Comparison of ENCODE assay signal across 26 cellular contexts in the genomic region with DNA sequence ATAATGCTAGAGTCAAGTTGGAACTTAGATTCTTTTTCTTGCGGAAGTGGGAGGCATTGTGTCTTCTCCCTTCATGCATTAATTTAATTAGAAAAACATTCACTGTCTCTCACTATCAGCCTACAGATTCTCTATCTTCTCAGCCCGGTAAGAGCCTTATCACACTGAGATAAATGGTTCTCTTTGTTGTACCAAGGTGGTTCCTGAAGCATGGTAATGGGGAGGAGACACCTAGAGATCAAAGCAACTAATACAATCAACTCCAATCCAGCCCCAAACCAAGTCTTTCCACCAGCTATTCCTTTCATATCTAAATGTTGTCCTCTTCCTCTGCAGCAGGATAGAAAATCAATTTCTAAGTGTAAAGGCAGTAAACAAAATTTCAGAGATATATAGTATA.
"Had no signal": no experiment of that assay in that cellular context is flagged by ENCODE, and none has a peak within 500 bp of the region (broad histone marks: within the 10 kb centered on the region; RNA-seq: fewer than 3 reads in every experiment).

No MANE protein-coding gene starts in this region.

- H3K9me3 ChIP-seq: esophagus squamous epithelium, gastroesophageal sphincter had no signal

- H3K27me3 ChIP-seq: brain microvascular endothelial cell had no signal

- H3K27ac ChIP-seq: brain microvascular endothelial cell, coronary artery, epithelial cell of prostate, esophagus squamous epithelium, gastroesophageal sphincter had no signal

- DNase-seq: activated CD4-positive, alpha-beta T cell treated with anti-CD3 and anti-CD28 coated beads for 48 hours; activated CD4-positive, alpha-beta T cell treated with anti-CD3 and anti-CD28 coated beads, Interleukin-2, amount 50 U/mL, for 1 hour; activated CD4-positive, alpha-beta T cell treated with anti-CD3 and anti-CD28 coated beads, Interleukin-2, amount 50 U/mL, for 48 hours; activated CD8-positive, alpha-beta memory T cell treated with anti-CD3 and anti-CD28 coated beads for 24 hours; activated CD8-positive, alpha-beta T cell treated with anti-CD3 and anti-CD28 coated beads for 36 hours; activated effector memory CD4-positive, alpha-beta T cell treated with Interleukin-2 at 50 U/mL for 16 hours; activated gamma-delta T cell treated with Interleukin-2 at 50 U/mL for 16 hours; activated naive CD4-positive, alpha-beta T cell treated with anti-CD3 and anti-CD28 coated beads, Interleukin-2, amount 50 U/mL, for 16 hours; activated naive CD4-positive, alpha-beta T cell treated with Interleukin-2 at 50 U/mL for 16 hours; activated T-cell treated with anti-CD3 and anti-CD28 coated beads, Interleukin-2, amount 50 U/mL, for 4 hours; amniotic stem cell; anterior cingulate cortex; brain microvascular endothelial cell; dermis blood vessel endothelial cell; effector CD4-positive, alpha-beta T cell; effector memory CD8-positive, alpha-beta T cell; esophagus squamous epithelium; foreskin melanocyte; hippocampal formation; T-helper 2 cell had no signal

- H3K27ac Mint-ChIP-seq: activated CD8-positive, alpha-beta T cell treated with anti-CD3 and anti-CD28 coated beads for 36 hours; activated naive CD8-positive, alpha-beta T cell; activated T-helper 17 cell treated with anti-CD3 and anti-CD28 coated beads, Interleukin-2, amount 50 U/mL, for 72 hours; effector memory CD8-positive, alpha-beta T cell had no signal

- H3K4me3 Mint-ChIP-seq: activated CD8-positive, alpha-beta T cell treated with anti-CD3 and anti-CD28 coated beads for 36 hours; activated naive CD8-positive, alpha-beta T cell; activated T-cell treated with anti-CD3 and anti-CD28 coated beads, Interleukin-2, amount 50 U/mL, for 4 hours; activated T-helper 17 cell treated with anti-CD3 and anti-CD28 coated beads, Interleukin-2, amount 50 U/mL, for 72 hours; central memory CD8-positive, alpha-beta T cell; effector memory CD8-positive, alpha-beta T cell had no signal

- ATAC-seq: activated CD8-positive, alpha-beta T cell treated with anti-CD3 and anti-CD28 coated beads for 36 hours; activated T-cell treated with anti-CD3 and anti-CD28 coated beads, Interleukin-2, amount 50 U/mL, for 4 hours; activated T-helper 17 cell treated with anti-CD3 and anti-CD28 coated beads, Interleukin-2, amount 50 U/mL, for 72 hours; effector memory CD8-positive, alpha-beta T cell; gastroesophageal sphincter had no signal

- H3K36me3 ChIP-seq: brain microvascular endothelial cell, esophagus squamous epithelium, gastroesophageal sphincter had no signal

- H3K4me3 ChIP-seq: coronary artery, esophagus squamous epithelium, gastroesophageal sphincter had no signal

- H3K27me3 Mint-ChIP-seq: activated CD8-positive, alpha-beta T cell treated with anti-CD3 and anti-CD28 coated beads for 36 hours; activated naive CD8-positive, alpha-beta T cell; activated T-helper 17 cell treated with anti-CD3 and anti-CD28 coated beads, Interleukin-2, amount 50 U/mL, for 72 hours; central memory CD8-positive, alpha-beta T cell; effector memory CD8-positive, alpha-beta T cell had no signal

- H3K36me3 Mint-ChIP-seq: activated naive CD8-positive, alpha-beta T cell had no signal

- H3K4me1 Mint-ChIP-seq: activated T-helper 17 cell treated with anti-CD3 and anti-CD28 coated beads, Interleukin-2, amount 50 U/mL, for 72 hours; central memory CD8-positive, alpha-beta T cell had no signal

- H3K9me3 Mint-ChIP-seq: activated CD8-positive, alpha-beta T cell treated with anti-CD3 and anti-CD28 coated beads for 36 hours; activated T-cell treated with anti-CD3 and anti-CD28 coated beads, Interleukin-2, amount 50 U/mL, for 4 hours; activated T-helper 17 cell treated with anti-CD3 and anti-CD28 coated beads, Interleukin-2, amount 50 U/mL, for 72 hours; central memory CD8-positive, alpha-beta T cell; effector memory CD8-positive, alpha-beta T cell had no signal
